Comparison of ENCODE assay signal across 23 cellular contexts in the genomic region with DNA sequence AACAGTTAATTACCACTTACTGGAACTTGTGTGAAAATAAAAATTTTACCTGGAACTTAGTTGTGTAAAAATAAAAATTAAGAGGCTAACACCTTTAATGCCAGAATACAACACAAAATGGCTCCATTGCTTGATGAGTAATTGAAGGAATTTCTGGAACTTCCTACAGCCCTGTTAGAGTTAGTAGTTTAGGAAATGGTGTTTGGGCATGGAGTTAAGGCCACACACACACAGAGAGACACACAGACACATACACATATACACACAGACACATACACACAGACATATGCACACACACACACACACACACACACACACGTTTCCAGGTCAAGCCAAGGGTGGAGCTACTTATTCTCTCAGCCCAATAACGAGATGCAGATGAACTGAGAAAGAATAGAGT. TPM values are rescaled to one million over a fixed set of nuclear protein-coding genes. Genes with fewer than 3 reads are reported as not detected.
DNase-seq lines count a peak whose midpoint lies in the region; ATAC-seq and TF ChIP-seq lines count a peak whose summit lies in the region.
"Had no signal": no experiment of that assay in that cellular context is flagged by ENCODE, and none has a peak within 500 bp of the region (broad histone marks: within the 10 kb centered on the region; RNA-seq: fewer than 3 reads in every experiment).

No MANE protein-coding gene starts in this region.

- in situ Hi-C loops in IMR-90 (cut with MboI; ENCODE audit: low sequenced_read_pairs): no loop called here

- H3K23ac ChIP-seq in IMR-90 (ENCODE audit: low read depth, low read length): no peak overlapping the region

- no peak overlapping the region for H4K8ac ChIP-seq in IMR-90 (ENCODE audit: low read depth in 2 of 2, low read length in 2 of 2)

- no peak overlapping the region for H2BK15ac ChIP-seq in IMR-90 (ENCODE audit: low read depth, low read length)

- no peaks in the 10 kb centered on the region for H3K27me3 Mint-ChIP-seq in neural crest cell (ENCODE audit: low read depth)

- no TSS peak for BruUV-seq in IMR-90 (replicated peaks; lab: Mats Ljungman, UMichigan)

- H2AK9ac ChIP-seq in IMR-90 (replicated peaks; ENCODE audit: low read depth, low read length, poor library complexity): no peak overlapping the region

- intact Hi-C loops in IMR-90 (cut with micrococcal nuclease) (no loop called here), esophagus muscularis mucosa (cut with DNase I) (no loop called here)

- H3K9me3 Mint-ChIP-seq in neural crest cell: no peaks in the 10 kb centered on the region
- H3K9me3 Mint-ChIP-seq: CD4-positive, alpha-beta T cell had no signal

- H3K27ac ChIP-seq in IMR-90 (ENCODE audit: insufficient read depth, low read length) (no peak overlapping the region), esophagus muscularis mucosa (replicated peaks in 1 of 4) (no peak overlapping the region)
- H3K27ac ChIP-seq: BLaER1, PC-9 had no signal

- no CpG with 5 or more reads among the region's 2 CpGs for WGBS in IMR-90 (ENCODE audit: extremely low coverage in 2 of 2, insufficient read length in 1 of 2), 2 experiments
- 69% methylated on average over 2 of the region's 2 CpGs for WGBS in esophagus muscularis mucosa

- no peak overlapping the region for H2BK120ac ChIP-seq in IMR-90 (ENCODE audit: low read depth, low read length)

- H3K9ac ChIP-seq in IMR-90 (ENCODE audit: low read depth, low read length): no peak overlapping the region
- H3K9ac ChIP-seq: BLaER1 had no signal

- no peak overlapping the region for H2AFZ ChIP-seq in IMR-90 (replicated peaks; ENCODE audit: low read length, poor library complexity)
- H2AFZ ChIP-seq: PC-9 had no signal

- TF ChIP-seq RAD21 in IMR-90 (IDR thresholded peaks at IDR 0.05; ENCODE audit: low read length): no peak

- no peak overlapping the region for H3K14ac ChIP-seq in IMR-90 (replicated peaks; ENCODE audit: low read depth, low read length)

- no peak for TF ChIP-seq POLR2A in IMR-90 (IDR thresholded peaks at IDR 0.05; ENCODE audit: low read depth, low read length)
- TF ChIP-seq POLR2A in esophagus muscularis mucosa (IDR thresholded peaks at IDR 0.05; ENCODE audit: low read depth): no peak

- H3K4me1 Mint-ChIP-seq in neural crest cell: no peaks in the 10 kb centered on the region

- H3K4ac ChIP-seq in IMR-90 (ENCODE audit: low read depth, low read length): no peak overlapping the region

- H3K79me1 ChIP-seq in IMR-90 (ENCODE audit: low read depth in 1 of 2, low read length in 2 of 2): no peaks in the 10 kb centered on the region

- peak overlapping the region; percentile 5 for H3K27ac Mint-ChIP-seq in neural crest cell (ENCODE audit: unreplicated experiment)
- H3K27ac Mint-ChIP-seq: CD4-positive, alpha-beta T cell had no signal

- no peaks in the 10 kb centered on the region for H3K36me3 Mint-ChIP-seq in neural crest cell (ENCODE audit: low read depth)

- H2BK5ac ChIP-seq in IMR-90 (ENCODE audit: low read depth, low read length, poor library complexity, severe bottlenecking): no peak overlapping the region

- no peak overlapping the region for H2AK5ac ChIP-seq in IMR-90 (ENCODE audit: low read depth, low read length)

- H3K4me2 ChIP-seq in IMR-90 (ENCODE audit: low read depth, low read length): no peak overlapping the region
- H3K4me2 ChIP-seq: BLaER1, PC-9 had no signal

- no peaks in the 10 kb centered on the region for H3K9me3 ChIP-seq in IMR-90 (ENCODE audit: control insufficient read depth, insufficient read depth, low read length)
- H3K9me3 ChIP-seq in esophagus muscularis mucosa: no peaks in the 10 kb centered on the region
- H3K9me3 ChIP-seq: BLaER1 had no signal

- TF ChIP-seq CTCF in AG10803 (conservative IDR thresholded peaks at IDR 0.05; ENCODE audit: low read length) (no peak), IMR-90 (conservative IDR thresholded peaks at IDR 0.05; ENCODE audit: low read depth, low read length) (no peak), esophagus muscularis mucosa (IDR thresholded peaks at IDR 0.05) (no peak), neural crest cell (conservative IDR thresholded peaks at IDR 0.05) (no peak), omental fat pad (IDR thresholded peaks at IDR 0.05) (no peak)

- no peaks in the 10 kb centered on the region for H4K20me1 ChIP-seq in IMR-90 (ENCODE audit: insufficient read depth, low read length)
- H4K20me1 ChIP-seq: BLaER1 had no signal

- H3K9me1 ChIP-seq in IMR-90 (ENCODE audit: insufficient read depth, low read length): no peaks in the 10 kb centered on the region

- no peak overlapping the region for H4K91ac ChIP-seq in IMR-90 (ENCODE audit: insufficient read depth, low read depth, low read length)

- POLR2A ChIA-PET in IMR-90 (lab: Charles Lee; ENCODE audit: unreplicated experiment): no interaction called here

- peaks cover 4% of the 10 kb centered on the region for H3K27me3 ChIP-seq in IMR-90 (ENCODE audit: control insufficient read depth, insufficient read depth, low read length)
- H3K27me3 ChIP-seq in esophagus muscularis mucosa: peaks cover 0 to 12% (median 0%) of the 10 kb centered on the region in 4 donors
- H3K27me3 ChIP-seq: BLaER1 had no signal

- H3K4me1 ChIP-seq in IMR-90 (ENCODE audit: control insufficient read depth, insufficient read depth, low read length) (peaks cover 5% of the 10 kb centered on the region), esophagus muscularis mucosa (peaks cover 16 to 40% (median 36%) of the 10 kb centered on the region in 4 donors)

- no peak overlapping the region for H2BK20ac ChIP-seq in IMR-90 (ENCODE audit: low read depth, low read length)

- 0 out of 2 replicates have a peak, but pooled peaks have one; percentile 31 for ATAC-seq in IMR-90 (ENCODE audit: low read depth)
- no peak for ATAC-seq in omental fat pad (ENCODE audit: low FRiP score)

- H3K4me3 ChIP-seq in AG10803 (ENCODE audit: low read length): no peak overlapping the region
- H3K4me3 ChIP-seq in IMR-90 (ENCODE audit: insufficient read depth, low read depth, low read length): no peak overlapping the region
- no peak overlapping the region for H3K4me3 ChIP-seq in esophagus muscularis mucosa
- H3K4me3 ChIP-seq: BLaER1, PC-9 had no signal

- no peaks in the 10 kb centered on the region for H3K36me3 ChIP-seq in IMR-90 (ENCODE audit: control insufficient read depth, insufficient read depth, low read length)
- H3K36me3 ChIP-seq in esophagus muscularis mucosa: no peaks in the 10 kb centered on the region
- H3K36me3 ChIP-seq: BLaER1 had no signal

- TF ChIP-seq EP300 in esophagus muscularis mucosa (IDR thresholded peaks at IDR 0.05): no peak

- DNase-seq in AG10803 (ENCODE audit: low read depth) (peak; percentile 25), IMR-90 (no peak), esophagus muscularis mucosa (ENCODE audit: extremely low spot score) (peak; percentile 72), neural crest cell (ENCODE audit: low read depth, low spot score) (no peak), NCI-H128 (lab: John Stamatoyannopoulos, UW; ENCODE audit: unreplicated experiment) (no peak), omental fat pad (ENCODE audit: low spot score) (no peak), NCI-H1417 treated with DMSO at 0.1 percent for 48 hours (lab: John Stamatoyannopoulos, UW) (no peak), NCI-H1436 (lab: John Stamatoyannopoulos, UW) (no peak)
- DNase-seq: CD4-positive, alpha-beta T cell; COR-L47; DMS153; GOT3; Kasumi-1; NCI-H1417; NCI-H1930; NCI-H2227 treated with DMSO at 0.1 percent for 48 hours; NCI-H510A treated with DMSO at 0.1 percent for 48 hours; NCI-H748 treated with DMSO at 0.1 percent for 48 hours; PC-9; SIG-M5 had no signal

- dilution Hi-C loops in IMR-90 (cut with HindIII; ENCODE audit: low sequenced_read_pairs, unreplicated experiment): no loop called here

- H3K18ac ChIP-seq in IMR-90 (ENCODE audit: low read depth, low read length): peak overlapping the region; percentile 56; the same call in 1 of the 2 replicates

- CTCF ChIA-PET in IMR-90 (lab: Yijun Ruan, JAX): no interaction called here

- H4K5ac ChIP-seq in IMR-90 (ENCODE audit: low read depth, low read length): no peak overlapping the region

- H3K56ac ChIP-seq in IMR-90 (ENCODE audit: extremely low read depth, insufficient read depth, low read length): no peak overlapping the region

- no peak overlapping the region for H3K4me3 Mint-ChIP-seq in neural crest cell
- H3K4me3 Mint-ChIP-seq: CD4-positive, alpha-beta T cell had no signal

TF ChIP-seq in IMR-90, 13 proteins besides CTCF, POLR2A, EP300 and RAD21:
- no peak for TF ChIP-seq RFX5 (IDR thresholded peaks at IDR 0.05; ENCODE audit: low read depth, low read length)
- no peak for TF ChIP-seq CHD1 (IDR thresholded peaks at IDR 0.05; ENCODE audit: low read depth, low read length)
- no peak for TF ChIP-seq CEBPB (IDR thresholded peaks at IDR 0.05; ENCODE audit: low read depth, low read length)

RNA-seq across cellular contexts. Expression of gene CST3, which starts 20.6 kb away (rescaled TPM):
- 26.0 and 30.8 TPM in 2 replicates for total RNA-seq in IMR-90 (2012; rRNA removed)
- polyA plus RNA-seq in IMR-90 (2012; rRNA removed): 471 and 531 TPM in 2 replicates
- polyA plus RNA-seq in IMR-90 (2012; cell fraction: cytosol; rRNA removed): 592 and 818 TPM in 2 replicates
- 87.4 and 173 TPM in 2 replicates for polyA plus RNA-seq in IMR-90 (2012; cell fraction: nucleus; rRNA removed; ENCODE audit: low replicate concordance)
- 1,000 to 10,000 TPM; 1,253 to 2,184 (median 1,709) TPM for total RNA-seq in esophagus muscularis mucosa
- 145 and 146 TPM in 2 replicates for total RNA-seq in neural crest cell
- total RNA-seq in omental fat pad: 1,000 to 10,000 TPM; 1,117 to 1,890 (median 1,478) TPM

RNA-seq across cellular contexts. Expression of gene CST4, which starts 30.5 kb away (rescaled TPM):
- total RNA-seq in IMR-90 (2012; rRNA removed) (not detected in 2 replicates), esophagus muscularis mucosa (not detected), neural crest cell (not detected in 2 replicates), omental fat pad (not detected)
- not detected in 2 replicates for polyA plus RNA-seq in IMR-90 (2012; rRNA removed)
- polyA plus RNA-seq in IMR-90 (2012; cell fraction: cytosol; rRNA removed): not detected in 2 replicates
- not detected in 2 replicates for polyA plus RNA-seq in IMR-90 (2012; cell fraction: nucleus; rRNA removed; ENCODE audit: low replicate concordance)
- total RNA-seq: A673; CD4-positive, alpha-beta T cell; MCF 10A; PC-9 had no signal

RNA-seq across cellular contexts. Expression of gene CST9, which starts 52.6 kb away (rescaled TPM):
- total RNA-seq in IMR-90 (2012; rRNA removed) (not detected in 2 replicates), esophagus muscularis mucosa (not detected), neural crest cell (not detected in 2 replicates), omental fat pad (under 1 TPM in 1 of 4 donors, not detected in 3; 0.28 TPM)
- not detected in 2 replicates for polyA plus RNA-seq in IMR-90 (2012; rRNA removed)
- polyA plus RNA-seq in IMR-90 (2012; cell fraction: cytosol; rRNA removed): not detected in 2 replicates
- polyA plus RNA-seq in IMR-90 (2012; cell fraction: nucleus; rRNA removed; ENCODE audit: low replicate concordance): not detected in 2 replicates
- total RNA-seq: A673; CD4-positive, alpha-beta T cell; MCF 10A; PC-9 had no signal

Comparison
In these comparisons a context has a peak if more than half of its experiments do, and no peak if none do; other contexts are left out.
1. DNase-seq: peak in AG10803 (single experiment) and esophagus muscularis mucosa (single experiment); none in IMR-90 (single experiment), neural crest cell (single experiment), NCI-H128 (single experiment), omental fat pad (single experiment), NCI-H1417 treated with DMSO at 0.1 percent for 48 hours (single experiment) and NCI-H1436 (single experiment).